Comparison of ENCODE assay signal across 10 cellular contexts in the genomic region with DNA sequence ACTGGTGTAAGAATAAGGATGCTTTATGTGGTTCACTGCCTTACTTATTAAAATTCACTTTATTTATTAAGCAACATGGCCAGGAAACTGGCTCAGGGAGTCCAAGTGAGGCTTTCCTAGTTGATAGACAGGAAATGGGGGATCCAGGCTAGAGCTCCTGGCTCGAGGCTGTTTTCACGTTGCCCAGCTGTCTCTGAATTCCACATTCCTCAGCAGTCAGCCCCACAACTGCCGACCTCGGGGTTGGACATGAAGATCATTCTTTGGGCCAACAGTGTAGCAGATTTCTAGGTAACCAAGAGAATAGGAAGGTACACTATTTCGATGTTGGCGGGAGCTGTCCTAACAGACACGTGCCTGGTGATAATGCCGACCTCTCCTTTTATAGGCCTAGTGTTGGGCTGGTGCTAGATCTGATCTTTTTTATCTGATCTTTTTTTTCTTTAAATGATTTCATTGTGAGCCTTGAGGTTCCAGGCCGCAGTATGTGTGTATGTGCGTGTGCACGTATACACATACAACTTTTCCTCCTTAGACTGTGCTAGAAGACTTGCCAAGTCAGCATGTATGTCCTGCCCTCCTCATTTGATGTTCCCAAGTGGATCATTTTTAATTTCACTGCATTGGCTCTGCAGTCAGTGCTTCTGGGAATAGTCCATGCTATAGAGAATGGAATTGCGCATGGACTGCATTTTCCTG.
DNase-seq lines count a peak whose midpoint lies in the region; ATAC-seq and TF ChIP-seq lines count a peak whose summit lies in the region.
"Had no signal": no experiment of that assay in that cellular context is flagged by ENCODE, and none has a peak within 500 bp of the region (broad histone marks: within the 10 kb centered on the region; RNA-seq: fewer than 3 reads in every experiment).

No MANE protein-coding gene starts in this region.

- H2BK120ac ChIP-seq in H9 (ENCODE audit: low read depth, low read length, poor library complexity, severe bottlenecking) = no peak overlapping the region

- no peak overlapping the region for H3K4me3 ChIP-seq in right cardiac atrium (ENCODE audit: low read length)

- H3K23ac ChIP-seq in H9 (ENCODE audit: insufficient read length, low read depth, low read length) = no peak overlapping the region

- peaks cover 58 to 60% of the 10 kb centered on the region in 2 experiments for H3K4me1 Mint-ChIP-seq in H9
- H3K4me1 Mint-ChIP-seq in activated naive CD8-positive, alpha-beta T cell treated with anti-CD3 and anti-CD28 coated beads for 36 hours = peaks cover 28% of the 10 kb centered on the region
- H3K4me1 Mint-ChIP-seq in stimulated activated effector memory CD8-positive, alpha-beta T cell treated with anti-CD3 and anti-CD28 coated beads, Interleukin-12 subunit alpha, Interleukin-12 subunit beta, amount 100 ng/mL, for 72 hours = peaks cover 28% of the 10 kb centered on the region
- peaks cover 30% of the 10 kb centered on the region for H3K4me1 Mint-ChIP-seq in activated CD4-positive, alpha-beta memory T cell treated with anti-CD3 and anti-CD28 coated beads, Interleukin-2, amount 10 ng/mL, durations not matched to agents 7 days and 5 days

- H2AFZ ChIP-seq in H9 (ENCODE audit: low read length) = no peak overlapping the region

- H2BK12ac ChIP-seq in H9 (ENCODE audit: insufficient read length, low read depth, low read length) = no peak overlapping the region

- no peak overlapping the region for H3K4ac ChIP-seq in H9 (ENCODE audit: low read depth, low read length)

- peaks cover 1% of the 10 kb centered on the region for H3K27me3 Mint-ChIP-seq in H9 (ENCODE audit: low read depth)
- H3K27me3 Mint-ChIP-seq in activated naive CD8-positive, alpha-beta T cell treated with anti-CD3 and anti-CD28 coated beads for 36 hours = no peaks in the 10 kb centered on the region
- H3K27me3 Mint-ChIP-seq in activated CD4-positive, alpha-beta memory T cell treated with anti-CD3 and anti-CD28 coated beads, Interleukin-2, amount 10 ng/mL, durations not matched to agents 7 days and 5 days = peaks cover 2% of the 10 kb centered on the region

- H3K56ac ChIP-seq in H9 (ENCODE audit: insufficient read length, low read depth, low read length) = no peak overlapping the region

- H3K27ac ChIP-seq in H9 (ENCODE audit: insufficient read length, low read depth, low read length) (no peak overlapping the region), right cardiac atrium (ENCODE audit: low read length) (peak overlapping the region; percentile 36)

- peak overlapping the region in 2 of 3 experiments; percentile 37 to 89; a peak in 2 of 7 replicates for H3K27ac Mint-ChIP-seq in H9
- H3K27ac Mint-ChIP-seq in activated naive CD8-positive, alpha-beta T cell treated with anti-CD3 and anti-CD28 coated beads for 36 hours = no peak overlapping the region
- H3K27ac Mint-ChIP-seq in stimulated activated effector memory CD8-positive, alpha-beta T cell treated with anti-CD3 and anti-CD28 coated beads, Interleukin-12 subunit alpha, Interleukin-12 subunit beta, amount 100 ng/mL, for 72 hours = peak overlapping the region; percentile 48
- H3K27ac Mint-ChIP-seq in activated CD4-positive, alpha-beta memory T cell treated with anti-CD3 and anti-CD28 coated beads, Interleukin-2, amount 10 ng/mL, durations not matched to agents 7 days and 5 days = no peak overlapping the region

- H3T11ph ChIP-seq in H9 (ENCODE audit: low read length) = no peak overlapping the region

- no peak overlapping the region for H4K8ac ChIP-seq in H9 (replicated peaks; ENCODE audit: insufficient read length, low read depth, low read length)

- intact Hi-C loops in right cardiac atrium (cut with DNase I) = loop anchor here in 1 of 4 donors (5.0 to 10.0 kb wide), 2 partner anchors 104 to 119 kb away; partner anchors contain the start of gene CABLES1

- no CpG with 5 or more reads among the region's 12 CpGs for WGBS in H9 (ENCODE audit: extremely low coverage, insufficient read length, low lambda C conversion rate)
- WGBS in right cardiac atrium = 64% methylated on average over 12 of the region's 12 CpGs

- peak in 1 of 2 donors; percentile 36 for ATAC-seq in right cardiac atrium
- no peak for ATAC-seq in stimulated activated effector memory CD8-positive, alpha-beta T cell treated with anti-CD3 and anti-CD28 coated beads, Interleukin-12 subunit alpha, Interleukin-12 subunit beta, amount 100 ng/mL, for 72 hours

- no peak for DNase-seq in H9
- DNase-seq in activated naive CD8-positive, alpha-beta T cell treated with anti-CD3 and anti-CD28 coated beads for 36 hours = no peak
- no peak for DNase-seq in right cardiac atrium
- no peak for DNase-seq in stimulated activated effector memory CD8-positive, alpha-beta T cell treated with anti-CD3 and anti-CD28 coated beads, Interleukin-12 subunit alpha, Interleukin-12 subunit beta, amount 100 ng/mL, for 72 hours (ENCODE audit: low spot score in 2 of 2)
- no peak for DNase-seq in NCI-H2081 (lab: John Stamatoyannopoulos, UW)
- no peak for DNase-seq in activated CD4-positive, alpha-beta memory T cell treated with anti-CD3 and anti-CD28 coated beads, Interleukin-2, amount 10 ng/mL, durations not matched to agents 7 days and 5 days
- DNase-seq in DMS114 treated with DMSO at 0.1 percent for 48 hours (lab: John Stamatoyannopoulos, UW; ENCODE audit: unreplicated experiment) = no peak
- no peak for DNase-seq in RPMI8226
- DNase-seq: activated CD8-positive, alpha-beta memory T cell treated with anti-CD3 and anti-CD28 coated beads, Interleukin-2, amount 50 U/mL, for 4 hours; PC-3 had no signal

- H2AK5ac ChIP-seq in H9 (ENCODE audit: insufficient read length, low read length) = no peak overlapping the region

- no peaks in the 10 kb centered on the region for H3K79me1 ChIP-seq in H9 (ENCODE audit: insufficient read depth, low read depth, low read length, poor library complexity, severe bottlenecking)

- H4K5ac ChIP-seq in H9 (ENCODE audit: insufficient read length, low read depth, low read length) = no peak overlapping the region

- H3K79me2 ChIP-seq in H9 (ENCODE audit: insufficient read depth, low read length) = no peaks in the 10 kb centered on the region

- H3K9me3 Mint-ChIP-seq in H9 = no peaks in the 10 kb centered on the region
- H3K9me3 Mint-ChIP-seq in activated naive CD8-positive, alpha-beta T cell treated with anti-CD3 and anti-CD28 coated beads for 36 hours = no peaks in the 10 kb centered on the region
- no peaks in the 10 kb centered on the region for H3K9me3 Mint-ChIP-seq in stimulated activated effector memory CD8-positive, alpha-beta T cell treated with anti-CD3 and anti-CD28 coated beads, Interleukin-12 subunit alpha, Interleukin-12 subunit beta, amount 100 ng/mL, for 72 hours
- no peaks in the 10 kb centered on the region for H3K9me3 Mint-ChIP-seq in activated CD4-positive, alpha-beta memory T cell treated with anti-CD3 and anti-CD28 coated beads, Interleukin-2, amount 10 ng/mL, durations not matched to agents 7 days and 5 days

- H4K91ac ChIP-seq in H9 (ENCODE audit: insufficient read length, low read depth, low read length) = no peak overlapping the region

- H3K4me1 ChIP-seq in H9 (ENCODE audit: insufficient read depth, low read length) (no peaks in the 10 kb centered on the region), right cardiac atrium (ENCODE audit: control insufficient read depth, insufficient read depth, low read length) (peaks cover 8% of the 10 kb centered on the region)

- H2BK5ac ChIP-seq in H9 (ENCODE audit: insufficient read length, low read length) = no peak overlapping the region

- H2BK15ac ChIP-seq in H9 (ENCODE audit: low read depth, low read length) = no peak overlapping the region

- CTCF ChIA-PET in activated CD4-positive, alpha-beta memory T cell treated with anti-CD3 and anti-CD28 coated beads, Interleukin-2, amount 10 ng/mL, durations not matched to agents 7 days and 5 days (lab: Charles Lee) = no interaction called here

- peaks cover 21 to 51% (median 43%) of the 10 kb centered on the region in 3 experiments for H3K36me3 Mint-ChIP-seq in H9 (ENCODE audit: insufficient read depth in 1 of 3, low read depth in 3 of 3)
- peaks cover 8% of the 10 kb centered on the region for H3K36me3 Mint-ChIP-seq in activated naive CD8-positive, alpha-beta T cell treated with anti-CD3 and anti-CD28 coated beads for 36 hours
- no peaks in the 10 kb centered on the region for H3K36me3 Mint-ChIP-seq in stimulated activated effector memory CD8-positive, alpha-beta T cell treated with anti-CD3 and anti-CD28 coated beads, Interleukin-12 subunit alpha, Interleukin-12 subunit beta, amount 100 ng/mL, for 72 hours
- H3K36me3 Mint-ChIP-seq in activated CD4-positive, alpha-beta memory T cell treated with anti-CD3 and anti-CD28 coated beads, Interleukin-2, amount 10 ng/mL, durations not matched to agents 7 days and 5 days (ENCODE audit: low read depth) = peaks cover 4% of the 10 kb centered on the region

- no peaks in the 10 kb centered on the region for H3K9me3 ChIP-seq in H9 (ENCODE audit: control insufficient read depth, low read depth, low read length)
- H3K9me3 ChIP-seq in right cardiac atrium (ENCODE audit: control insufficient read depth, low read length) = no peaks in the 10 kb centered on the region

- TF ChIP-seq CTCF in H9 (conservative IDR thresholded peaks at IDR 0.05) = no peak

- no peaks in the 10 kb centered on the region for H4K20me1 ChIP-seq in H9 (ENCODE audit: control insufficient read depth, insufficient read depth, insufficient read length)

- H3K18ac ChIP-seq in H9 (ENCODE audit: insufficient read length, low read depth, low read length) = no peak overlapping the region

- no peaks in the 10 kb centered on the region for H3K27me3 ChIP-seq in H9 (ENCODE audit: insufficient read depth, low read length)
- H3K27me3 ChIP-seq in right cardiac atrium (ENCODE audit: control insufficient read depth, insufficient read depth) = no peaks in the 10 kb centered on the region

- H2BK20ac ChIP-seq in H9 (ENCODE audit: low read depth, low read length, poor library complexity, severe bottlenecking) = no peak overlapping the region

- no peak overlapping the region for H3K14ac ChIP-seq in H9 (ENCODE audit: insufficient read depth, low read length)

- no peak overlapping the region; a peak in 1 of 5 replicates for H3K4me3 Mint-ChIP-seq in H9
- peak overlapping the region; percentile 54 for H3K4me3 Mint-ChIP-seq in activated naive CD8-positive, alpha-beta T cell treated with anti-CD3 and anti-CD28 coated beads for 36 hours
- peak overlapping the region; percentile 59 for H3K4me3 Mint-ChIP-seq in stimulated activated effector memory CD8-positive, alpha-beta T cell treated with anti-CD3 and anti-CD28 coated beads, Interleukin-12 subunit alpha, Interleukin-12 subunit beta, amount 100 ng/mL, for 72 hours
- no peak overlapping the region for H3K4me3 Mint-ChIP-seq in activated CD4-positive, alpha-beta memory T cell treated with anti-CD3 and anti-CD28 coated beads, Interleukin-2, amount 10 ng/mL, durations not matched to agents 7 days and 5 days

- H3K9ac ChIP-seq in H9 (ENCODE audit: extremely low read depth, insufficient read length, low read length) = no peak overlapping the region

- H3K4me2 ChIP-seq in H9 (ENCODE audit: insufficient read depth, insufficient read length, low read length) = no peak overlapping the region

- POLR2A ChIA-PET in activated CD4-positive, alpha-beta memory T cell treated with anti-CD3 and anti-CD28 coated beads, Interleukin-2, amount 10 ng/mL, durations not matched to agents 7 days and 5 days (lab: Charles Lee) = no interaction called here

- H3K23me2 ChIP-seq in H9 (ENCODE audit: insufficient read length, low read depth, low read length, poor library complexity, severe bottlenecking) = no peaks in the 10 kb centered on the region

Comparison
In these comparisons a context has a peak if more than half of its experiments do, and no peak if none do; other contexts are left out.
1. H3K27ac Mint-ChIP-seq: peak in H9 (2 of 3) and stimulated activated effector memory CD8-positive, alpha-beta T cell treated with anti-CD3 and anti-CD28 coated beads, Interleukin-12 subunit alpha, Interleukin-12 subunit beta, amount 100 ng/mL, for 72 hours (single experiment); none in activated naive CD8-positive, alpha-beta T cell treated with anti-CD3 and anti-CD28 coated beads for 36 hours (single experiment) and activated CD4-positive, alpha-beta memory T cell treated with anti-CD3 and anti-CD28 coated beads, Interleukin-2, amount 10 ng/mL, durations not matched to agents 7 days and 5 days (single experiment).
2. H3K4me3 Mint-ChIP-seq: peak in activated naive CD8-positive, alpha-beta T cell treated with anti-CD3 and anti-CD28 coated beads for 36 hours (single experiment) and stimulated activated effector memory CD8-positive, alpha-beta T cell treated with anti-CD3 and anti-CD28 coated beads, Interleukin-12 subunit alpha, Interleukin-12 subunit beta, amount 100 ng/mL, for 72 hours (single experiment); none in H9 (0 of 2) and activated CD4-positive, alpha-beta memory T cell treated with anti-CD3 and anti-CD28 coated beads, Interleukin-2, amount 10 ng/mL, durations not matched to agents 7 days and 5 days (single experiment).